In the genomic region with DNA sequence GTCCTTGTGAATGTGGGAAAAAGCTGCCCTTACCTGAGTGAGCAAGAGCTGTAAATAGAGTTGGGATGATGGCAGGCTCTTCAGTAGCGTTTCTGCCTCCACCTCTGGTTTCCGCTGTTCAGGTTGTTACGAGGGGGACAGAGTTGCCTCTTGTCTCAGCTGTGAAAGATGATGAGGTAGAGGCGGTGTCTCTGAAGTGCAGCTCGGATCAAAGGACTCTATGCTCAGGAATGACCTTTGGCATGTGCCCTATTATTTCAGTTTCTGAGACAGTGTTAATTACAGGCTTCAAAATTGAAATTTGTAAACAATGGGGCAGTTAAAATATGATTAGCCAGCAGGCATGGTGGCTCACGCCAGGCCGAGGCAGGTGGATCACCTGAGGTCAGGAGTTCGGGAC, we compare ENCODE assay signal across 34 cellular contexts.
"Had no signal": no experiment of that assay in that cellular context is flagged by ENCODE, and none has a peak within 500 bp of the region (broad histone marks: within the 10 kb centered on the region; RNA-seq: fewer than 3 reads in every experiment).

No MANE protein-coding gene starts in this region.

- H3K27ac Mint-ChIP-seq: activated B cell treated with CpG ODN at 0.5 μM for 24 hours; activated CD4-positive, alpha-beta memory T cell treated with anti-CD3 and anti-CD28 coated beads for 36 hours; activated naive CD4-positive, alpha-beta T cell treated with anti-CD3 and anti-CD28 coated beads for 36 hours; activated T-helper 1 cell treated with anti-CD3 and anti-CD28 coated beads, Interleukin-12 subunit alpha, Interleukin-12 subunit beta, Interleukin-2, Interleukin-4 antibody, amounts not matched to agents 30 ng/mL and 10 ng/mL and 1 ng/mL, durations not matched to agents 14 hours and 24 hours and 36 hours had no signal

- H3K4me1 Mint-ChIP-seq: activated B cell treated with CpG ODN at 0.5 μM for 24 hours had no signal

- H3K27me3 ChIP-seq: adrenal gland, body of pancreas, breast epithelium, MG63 had no signal

- H2AFZ ChIP-seq: PC-9 had no signal

- H3K27ac ChIP-seq: adrenal gland, breast epithelium, PC-9, RWPE1, VCaP had no signal

- H3K36me3 ChIP-seq: breast epithelium had no signal

- ATAC-seq: activated naive CD4-positive, alpha-beta T cell treated with anti-CD3 and anti-CD28 coated beads, Interleukin-2, amount 50 U/mL, for 72 hours; activated T-cell treated with anti-CD3 and anti-CD28 coated beads, Interleukin-2, amount 50 U/mL, for 4 hours; body of pancreas; Right ventricle myocardium inferior; SK-N-SH treated with all-trans-retinoic acid at 6 μM for 48 hours had no signal

- H3K9me3 ChIP-seq: adrenal gland, breast epithelium, MG63 had no signal

- H3K4me3 ChIP-seq: adrenal gland, body of pancreas, breast epithelium, MG63, PC-9 had no signal

- H3K27me3 Mint-ChIP-seq: activated B cell treated with CpG ODN at 0.5 μM for 24 hours; activated CD4-positive, alpha-beta memory T cell treated with anti-CD3 and anti-CD28 coated beads for 36 hours had no signal

- H3K9me3 Mint-ChIP-seq: activated B cell treated with CpG ODN at 0.5 μM for 24 hours; activated CD4-positive, alpha-beta memory T cell treated with anti-CD3 and anti-CD28 coated beads for 36 hours; activated naive CD4-positive, alpha-beta T cell treated with anti-CD3 and anti-CD28 coated beads for 36 hours; activated naive CD4-positive, alpha-beta T cell treated with anti-CD3 and anti-CD28 coated beads, Interleukin-2, amount 50 U/mL, for 72 hours; activated T-cell treated with anti-CD3 and anti-CD28 coated beads, Interleukin-2, amount 50 U/mL, for 4 hours; activated T-helper 1 cell treated with anti-CD3 and anti-CD28 coated beads, Interleukin-12 subunit alpha, Interleukin-12 subunit beta, Interleukin-2, Interleukin-4 antibody, amounts not matched to agents 30 ng/mL and 10 ng/mL and 1 ng/mL, durations not matched to agents 14 hours and 24 hours and 36 hours had no signal

- H3K4me3 Mint-ChIP-seq: activated B cell treated with CpG ODN at 0.5 μM for 24 hours; activated CD4-positive, alpha-beta memory T cell treated with anti-CD3 and anti-CD28 coated beads for 36 hours; activated naive CD4-positive, alpha-beta T cell treated with anti-CD3 and anti-CD28 coated beads for 36 hours; activated T-cell treated with anti-CD3 and anti-CD28 coated beads, Interleukin-2, amount 50 U/mL, for 4 hours; activated T-helper 1 cell treated with anti-CD3 and anti-CD28 coated beads, Interleukin-12 subunit alpha, Interleukin-12 subunit beta, Interleukin-2, Interleukin-4 antibody, amounts not matched to agents 30 ng/mL and 10 ng/mL and 1 ng/mL, durations not matched to agents 14 hours and 24 hours and 36 hours had no signal

- H3K4me1 ChIP-seq: adrenal gland, body of pancreas, breast epithelium had no signal

- DNase-seq: activated B cell treated with CpG ODN at 0.5 μM for 24 hours; activated CD4-positive, alpha-beta memory T cell treated with anti-CD3 and anti-CD28 coated beads for 36 hours; activated CD4-positive, alpha-beta T cell treated with anti-CD3 and anti-CD28 coated beads for 4 hours; activated CD4-positive, alpha-beta T cell treated with anti-CD3 and anti-CD28 coated beads, Interleukin-2, amount 50 U/mL, for 1 hour; activated CD4-positive, CD25-positive, alpha-beta regulatory T cell treated with anti-CD3 and anti-CD28 coated beads, Interleukin-2, amount 50 U/mL, for 72 hours; activated CD8-positive, alpha-beta memory T cell treated with anti-CD3 and anti-CD28 coated beads, Interleukin-2, amount 50 U/mL, for 4 hours; activated gamma-delta T cell treated with Interleukin-2 at 50 U/mL for 16 hours; activated naive CD4-positive, alpha-beta T cell treated with anti-CD3 and anti-CD28 coated beads for 36 hours; activated T-cell treated with anti-CD3 and anti-CD28 coated beads for 4 hours; activated T-cell treated with anti-CD3 and anti-CD28 coated beads, Interleukin-2, amount 50 U/mL, for 4 hours; adrenal gland; body of pancreas; Kasumi-1; KG1; NCI-H1048; NCI-H1694; NCI-H2029; NCI-H510A; NCI-H526; PC-9; SIG-M5; T-helper 1 cell; T-helper 2 cell; T-helper 9 cell had no signal

- FAIRE-seq: astrocyte, RCC 7860 had no signal

- H3K4me2 ChIP-seq: PC-9 had no signal
